ENCODE assay signal across 22 cellular contexts in genomic region chr9:81622471-81623245, GRCh38.
DNase-seq lines count a peak whose midpoint lies in the region; ATAC-seq and TF ChIP-seq lines count a peak whose summit lies in the region.
"Had no signal": no experiment of that assay in that cellular context is flagged by ENCODE, and none has a peak within 500 bp of the region (broad histone marks: within the 10 kb centered on the region; RNA-seq: fewer than 3 reads in every experiment).

No MANE protein-coding gene starts in this region.

- H3K27me3 Mint-ChIP-seq in WTC11 (ENCODE audit: low read depth) (no peaks in the 10 kb centered on the region), progenitor cell of endocrine pancreas (no peaks in the 10 kb centered on the region)

- H3K36me3 ChIP-seq in HUES48 (ENCODE audit: control insufficient read depth, insufficient read depth, low read length) (peaks cover 39% of the 10 kb centered on the region), testis (ENCODE audit: low read depth, missing control alignments) (no peaks in the 10 kb centered on the region)
- H3K36me3 ChIP-seq: suprapubic skin, uterus had no signal

- H3K27ac ChIP-seq in HUES48 (ENCODE audit: low read depth, low read length), result peak overlapping the region; percentile 73
- H3K27ac ChIP-seq in testis, result no peak overlapping the region
- H3K27ac ChIP-seq: suprapubic skin had no signal

- no peak for TF ChIP-seq CTCF in WTC11 (IDR thresholded peaks at IDR 0.05)
- no peak for TF ChIP-seq CTCF in progenitor cell of endocrine pancreas (IDR thresholded peaks at IDR 0.05; ENCODE audit: unreplicated experiment)
- no peak for TF ChIP-seq CTCF in testis (IDR thresholded peaks at IDR 0.05)

- peaks cover 54% of the 10 kb centered on the region for H3K4me1 ChIP-seq in HUES48 (ENCODE audit: control insufficient read depth, insufficient read depth, low read length)
- H3K4me1 ChIP-seq in testis, result peaks cover 8% of the 10 kb centered on the region
- H3K4me1 ChIP-seq: uterus had no signal

- H3K4me1 Mint-ChIP-seq in WTC11 (peaks cover 74% of the 10 kb centered on the region), progenitor cell of endocrine pancreas (ENCODE audit: low read depth) (peaks cover 32% of the 10 kb centered on the region)

- no peak overlapping the region for H3K4me3 ChIP-seq in HUES48 (ENCODE audit: low read depth, low read length)
- H3K4me3 ChIP-seq in testis, result no peak overlapping the region
- H3K4me3 ChIP-seq: dorsolateral prefrontal cortex, lung, suprapubic skin, uterus had no signal

- H3K27ac Mint-ChIP-seq in WTC11 (peak overlapping the region; percentile 61), progenitor cell of endocrine pancreas (peak overlapping the region; percentile 43)
- H3K27ac Mint-ChIP-seq: stimulated activated effector memory CD8-positive, alpha-beta T cell treated with anti-CD3 and anti-CD28 coated beads, Interleukin-12 subunit alpha, Interleukin-12 subunit beta, amount 100 ng/mL, for 72 hours had no signal

- H3K4me3 Mint-ChIP-seq in WTC11 (no peak overlapping the region), progenitor cell of endocrine pancreas (ENCODE audit: low read depth) (no peak overlapping the region)
- H3K4me3 Mint-ChIP-seq: stimulated activated effector memory CD8-positive, alpha-beta T cell treated with anti-CD3 and anti-CD28 coated beads, Interleukin-12 subunit alpha, Interleukin-12 subunit beta, amount 100 ng/mL, for 72 hours had no signal

- intact Hi-C loops in testis (cut with DNase I; ENCODE audit: low total_unique reads), result no loop called here

- no peaks in the 10 kb centered on the region for H3K9me3 ChIP-seq in HUES48 (ENCODE audit: control insufficient read depth, insufficient read depth, low read length)
- no peaks in the 10 kb centered on the region for H3K9me3 ChIP-seq in testis
- H3K9me3 ChIP-seq: suprapubic skin, uterus had no signal

- H3K9ac ChIP-seq in HUES48 (ENCODE audit: low read depth, low read length), result no peak overlapping the region

- no peak for TF ChIP-seq POLR2A in testis (IDR thresholded peaks at IDR 0.05)

- no peak for ATAC-seq in WTC11
- ATAC-seq: PC-3; stimulated activated effector memory CD8-positive, alpha-beta T cell treated with anti-CD3 and anti-CD28 coated beads, Interleukin-12 subunit alpha, Interleukin-12 subunit beta, amount 100 ng/mL, for 72 hours had no signal

- CTCF ChIA-PET in WTC11 (lab: Charles Lee), result interaction anchor here (0.9 to 1.2 kb wide), 3 partner anchors 51 to 984 kb away, joined by 3 to 4 read pairs (median 3); no protein-coding TSS in a partner anchor

- POLR2A ChIA-PET in WTC11 (lab: Charles Lee), result interaction anchor here (0.9 to 1.6 kb wide), 2 partner anchors 43 to 67 kb away, joined by 4 read pairs; partner anchors contain the start of gene TLE1

- DNase-seq in DMS153 (lab: John Stamatoyannopoulos, UW), result peak; percentile 32
- DNase-seq in WTC11 (ENCODE audit: low spot score), result no peak
- no peak for DNase-seq in progenitor cell of endocrine pancreas (ENCODE audit: low spot score, unreplicated experiment)
- DNase-seq in testis, result no peak
- DNase-seq in amygdala (lab: John Stamatoyannopoulos, UW), result no peak
- DNase-seq in ecto neural progenitor cell (ENCODE audit: low spot score), result no peak
- DNase-seq: activated CD4-positive, alpha-beta T cell treated with anti-CD3 and anti-CD28 coated beads, Interleukin-2, amount 50 U/mL, for 48 hours; activated CD4-positive, CD25-positive, alpha-beta regulatory T cell; activated CD8-positive, alpha-beta memory T cell treated with anti-CD3 and anti-CD28 coated beads, Interleukin-2, amount 50 U/mL, for 48 hours; C1 segment of cervical spinal cord; Calu3; cerebellar nuclear complex; dorsolateral prefrontal cortex; occipital lobe; PC-3; Right ventricle myocardium superior; T1000; uterus had no signal

- no peaks in the 10 kb centered on the region for H3K9me3 Mint-ChIP-seq in WTC11
- H3K9me3 Mint-ChIP-seq in progenitor cell of endocrine pancreas (ENCODE audit: low read depth), result no peaks in the 10 kb centered on the region
- H3K9me3 Mint-ChIP-seq: stimulated activated effector memory CD8-positive, alpha-beta T cell treated with anti-CD3 and anti-CD28 coated beads, Interleukin-12 subunit alpha, Interleukin-12 subunit beta, amount 100 ng/mL, for 72 hours had no signal

- peaks cover 33% of the 10 kb centered on the region for H3K36me3 Mint-ChIP-seq in WTC11
- peaks cover 16% of the 10 kb centered on the region for H3K36me3 Mint-ChIP-seq in progenitor cell of endocrine pancreas (ENCODE audit: insufficient read depth)
- H3K36me3 Mint-ChIP-seq: stimulated activated effector memory CD8-positive, alpha-beta T cell treated with anti-CD3 and anti-CD28 coated beads, Interleukin-12 subunit alpha, Interleukin-12 subunit beta, amount 100 ng/mL, for 72 hours had no signal

- H3K27me3 ChIP-seq in HUES48 (ENCODE audit: control insufficient read depth, insufficient read depth, low read length) (no peaks in the 10 kb centered on the region), testis (no peaks in the 10 kb centered on the region)
- H3K27me3 ChIP-seq: dorsolateral prefrontal cortex, suprapubic skin, uterus had no signal

- 87% methylated on average over 13 of the region's 13 CpGs for WGBS in testis, 2 donors

TF ChIP-seq in WTC11, 78 proteins besides CTCF, POLR2A, EP300 and RAD21 (continues in another document):
- no peak for TF ChIP-seq PRDM15 (CRISPR knock-in tag; IDR thresholded peaks at IDR 0.05)
- no peak for TF ChIP-seq ZNF138 (CRISPR knock-in tag; conservative IDR thresholded peaks at IDR 0.05)
- TF ChIP-seq SOX15 (CRISPR knock-in tag; IDR thresholded peaks at IDR 0.05), result no peak
- no peak for TF ChIP-seq RORB (CRISPR knock-in tag; IDR thresholded peaks at IDR 0.05)
- TF ChIP-seq NFATC4 (CRISPR knock-in tag; IDR thresholded peaks at IDR 0.05), result no peak
- no peak for TF ChIP-seq E2F1 (CRISPR knock-in tag; IDR thresholded peaks at IDR 0.05)
- no peak for TF ChIP-seq TEAD1 (CRISPR knock-in tag; IDR thresholded peaks at IDR 0.05)
- no peak for TF ChIP-seq ESRRA (CRISPR knock-in tag; IDR thresholded peaks at IDR 0.05; ENCODE audit: borderline replicate concordance)
- TF ChIP-seq IRF1 (CRISPR knock-in tag; IDR thresholded peaks at IDR 0.05), result no peak
- no peak for TF ChIP-seq FOXJ3 (CRISPR knock-in tag; IDR thresholded peaks at IDR 0.05; ENCODE audit: borderline replicate concordance)
- TF ChIP-seq ZNF263 (CRISPR knock-in tag; IDR thresholded peaks at IDR 0.05; ENCODE audit: low read depth), result no peak
